Comparison of ENCODE assay signal across 9 cellular contexts in genomic region chr7:149422914-149423285, GRCh38. TPM values are rescaled to one million over a fixed set of nuclear protein-coding genes. Genes with fewer than 3 reads are reported as not detected.
DNase-seq lines count a peak whose midpoint lies in the region; ATAC-seq and TF ChIP-seq lines count a peak whose summit lies in the region.
"Had no signal": no experiment of that assay in that cellular context is flagged by ENCODE, and none has a peak within 500 bp of the region (broad histone marks: within the 10 kb centered on the region; RNA-seq: fewer than 3 reads in every experiment).

No MANE protein-coding gene starts in this region.

- H3K36me3 Mint-ChIP-seq in activated T-cell treated with anti-CD3 and anti-CD28 coated beads, Interleukin-2, amount 50 U/mL, for 4 hours (ENCODE audit: insufficient read depth), result no peaks in the 10 kb centered on the region
- H3K36me3 Mint-ChIP-seq: brain had no signal

- no peaks in the 10 kb centered on the region for H3K9me3 Mint-ChIP-seq in activated T-cell treated with anti-CD3 and anti-CD28 coated beads, Interleukin-2, amount 50 U/mL, for 4 hours
- H3K9me3 Mint-ChIP-seq: brain had no signal

- H3K4me1 ChIP-seq in BLaER1 (peaks cover 12% of the 10 kb centered on the region), right atrium auricular region (peaks cover 0 to 12% of the 10 kb centered on the region in 2 donors)

- TF ChIP-seq CTCF in HFF-Myc (IDR thresholded peaks at IDR 0.05; ENCODE audit: low read depth, low read length, missing control alignments) (no peak), right atrium auricular region (IDR thresholded peaks at IDR 0.05) (no peak)

- ATAC-seq in activated T-cell treated with anti-CD3 and anti-CD28 coated beads, Interleukin-2, amount 50 U/mL, for 4 hours, result peak; percentile 9 to 26
- no peak for ATAC-seq in HG03457 (IDR thresholded peaks at IDR 0.05; ENCODE audit: unreplicated experiment)

- H3K27me3 Mint-ChIP-seq in activated T-cell treated with anti-CD3 and anti-CD28 coated beads, Interleukin-2, amount 50 U/mL, for 4 hours (ENCODE audit: low read depth), result no peaks in the 10 kb centered on the region

- H3K4me3 ChIP-seq in BLaER1, result peak overlapping the region; percentile 65
- peak overlapping the region; percentile 12; the same call in 1 of the 2 replicates for H3K4me3 ChIP-seq in HFF-Myc (replicated peaks; ENCODE audit: low read depth, low read length)
- H3K4me3 ChIP-seq in right atrium auricular region, result peak overlapping the region; percentile 32 to 57

- peak overlapping the region; percentile 79 for H3K4me2 ChIP-seq in BLaER1

- DNase-seq in HFF-Myc (ENCODE audit: extremely low read depth, low read depth), result no peak
- DNase-seq in activated T-cell treated with anti-CD3 and anti-CD28 coated beads, Interleukin-2, amount 50 U/mL, for 4 hours, result peak; percentile 17
- no peak for DNase-seq in right atrium auricular region (ENCODE audit: low spot score)
- peak; percentile 46 to 51 for DNase-seq in stimulated activated CD4-positive, alpha-beta T cell treated with anti-CD3 and anti-CD28 coated beads, Interleukin-2, amount 100 ng/mL, for 24 hours
- no peak for DNase-seq in amniotic stem cell (lab: John Stamatoyannopoulos, UW)
- DNase-seq in ecto neural progenitor cell (ENCODE audit: low spot score), result no peak

- peak overlapping the region; percentile 46; the same call in 1 of the 2 replicates for H3K9ac ChIP-seq in BLaER1

- peaks cover 8% of the 10 kb centered on the region for H3K4me1 Mint-ChIP-seq in activated T-cell treated with anti-CD3 and anti-CD28 coated beads, Interleukin-2, amount 50 U/mL, for 4 hours (ENCODE audit: low read depth)

- H3K4me3 Mint-ChIP-seq in activated T-cell treated with anti-CD3 and anti-CD28 coated beads, Interleukin-2, amount 50 U/mL, for 4 hours, result peak overlapping the region; percentile 66

- H3K27me3 ChIP-seq in BLaER1 (peaks cover 32% of the 10 kb centered on the region), right atrium auricular region (no peaks in the 10 kb centered on the region)

- peaks cover 10% of the 10 kb centered on the region for H3K36me3 ChIP-seq in BLaER1
- no peaks in the 10 kb centered on the region for H3K36me3 ChIP-seq in right atrium auricular region

- H4K20me1 ChIP-seq in BLaER1, result 0 out of 2 replicates have a peak, but pooled peaks cover 27% of the 10 kb centered on the region

- H3K9me3 ChIP-seq in BLaER1 (no peaks in the 10 kb centered on the region), right atrium auricular region (no peaks in the 10 kb centered on the region)

- H3K27ac ChIP-seq in BLaER1, result no peak overlapping the region
- peak overlapping the region; percentile 24 to 42 for H3K27ac ChIP-seq in right atrium auricular region

RNA-seq across cellular contexts. Expression of gene ZNF777, which starts 38.0 kb away (rescaled TPM):
- 10 to 100 TPM; 28.3 to 33.2 (median 29.3) TPM for total RNA-seq in activated T-cell treated with anti-CD3 and anti-CD28 coated beads, Interleukin-2, amount 50 U/mL, for 4 hours
- 1 to 10 TPM; 6.0 to 8.4 TPM for total RNA-seq in right atrium auricular region

Comparison
In these comparisons a context has a peak if more than half of its experiments do, and no peak if none do; other contexts are left out.
1. H3K4me3 ChIP-seq: peak in every context shown above with its lines; median percentile 65 in BLaER1; 44 in right atrium auricular region; 12 in HFF-Myc.
2. DNase-seq: peak in activated T-cell treated with anti-CD3 and anti-CD28 coated beads, Interleukin-2, amount 50 U/mL, for 4 hours (single experiment) and stimulated activated CD4-positive, alpha-beta T cell treated with anti-CD3 and anti-CD28 coated beads, Interleukin-2, amount 100 ng/mL, for 24 hours (2 of 2); none in HFF-Myc (single experiment), right atrium auricular region (single experiment), amniotic stem cell (single experiment) and ecto neural progenitor cell (single experiment).